ENCODE assay signal across 8 cellular contexts in the genomic region with DNA sequence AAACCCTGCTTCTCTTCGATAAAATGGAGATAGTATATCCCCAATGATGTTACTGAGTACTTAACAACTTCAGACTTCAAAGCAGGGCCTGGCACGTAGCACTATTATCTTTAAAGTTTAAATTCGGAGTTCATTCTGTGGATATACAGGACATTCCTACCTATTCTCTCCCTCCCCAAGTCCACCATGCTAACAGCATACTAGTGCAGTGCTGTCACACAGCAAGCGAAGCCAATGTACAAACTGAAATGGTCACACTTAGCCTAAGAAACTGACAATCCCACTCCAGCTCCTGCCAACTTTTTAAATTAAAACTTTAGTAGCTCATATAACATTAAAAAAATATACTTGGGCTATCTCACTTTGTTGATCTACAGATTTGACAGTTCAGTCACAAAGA. TPM values are rescaled to one million over a fixed set of nuclear protein-coding genes. Genes with fewer than 3 reads are reported as not detected.
A peak's percentile ranks its signal among the peaks of the same experiment; 100 is the strongest.
DNase-seq lines count a peak whose midpoint lies in the region; ATAC-seq and TF ChIP-seq lines count a peak whose summit lies in the region.

No MANE protein-coding gene starts in this region.

- H3K4me2 ChIP-seq in osteoblast (ENCODE audit: insufficient read depth, low read length), result peak overlapping the region; percentile 97

- intact Hi-C loops in CD4-positive, alpha-beta T cell (cut with DNase I, micrococcal nuclease), result loop anchor here (2.0 to 5.0 kb wide), 11 partner anchors 27 to 1400 kb away; a partner anchor contains a TSS

- H3K4me3 Mint-ChIP-seq in CD4-positive, alpha-beta T cell, result peak overlapping the region; percentile 96

- no peak overlapping the region for H3K27ac Mint-ChIP-seq in CD4-positive, alpha-beta T cell

- CTCF ChIA-PET in CD4-positive, alpha-beta T cell (lab: Charles Lee), result interaction anchor here (1.3 to 2.8 kb wide), 5 partner anchors 25 to 139 kb away, joined by 3 to 17 read pairs (median 4); a partner anchor contains a TSS

- H3K4me3 ChIP-seq in LNCaP clone FGC (ENCODE audit: low read depth, low read length), result peak overlapping the region; percentile 76
- peak overlapping the region; percentile 91 for H3K4me3 ChIP-seq in effector memory CD4-positive, alpha-beta T cell (ENCODE audit: insufficient read depth, low read depth, low read length, poor library complexity, severe bottlenecking)
- no peak overlapping the region for H3K4me3 ChIP-seq in osteoblast (ENCODE audit: insufficient read depth, low read length)

- H3K9me3 Mint-ChIP-seq in CD4-positive, alpha-beta T cell, result no peaks in the 10 kb centered on the region

- DNase-seq in CD4-positive, alpha-beta T cell, result no peak
- DNase-seq in LNCaP clone FGC (ENCODE audit: low read depth) (no peak), osteoblast (ENCODE audit: insufficient read length, low spot score, missing footprints) (no peak), T-helper 9 cell (no peak), NCI-H1436 treated with DMSO at 0.1 percent for 48 hours (lab: John Stamatoyannopoulos, UW) (no peak)
- DNase-seq in effector memory CD4-positive, alpha-beta T cell, result no peak
- DNase-seq in activated CD4-positive, CD25-positive, alpha-beta regulatory T cell treated with anti-CD3 and anti-CD28 coated beads, Interleukin-2, amount 50 U/mL, for 72 hours, result no peak

- peak overlapping the region; percentile 82 for H3K27ac ChIP-seq in CD4-positive, alpha-beta T cell (ENCODE audit: low read depth, low read length)
- H3K27ac ChIP-seq in effector memory CD4-positive, alpha-beta T cell (ENCODE audit: insufficient read depth, low read length, poor library complexity, severe bottlenecking), result peak overlapping the region; percentile 89
- H3K27ac ChIP-seq in osteoblast (ENCODE audit: low read depth, low read length), result peak overlapping the region; percentile 90

- ATAC-seq in CD4-positive, alpha-beta T cell (ENCODE audit: poor library complexity), result no peak
- no peak for ATAC-seq in GM18861 (IDR thresholded peaks at IDR 0.05; ENCODE audit: unreplicated experiment)

- POLR2A ChIA-PET in CD4-positive, alpha-beta T cell (lab: Charles Lee), result interaction anchor here (0.6 to 4.4 kb wide), 19 partner anchors 12 to 859 kb away, joined by 3 to 109 read pairs (median 7); a partner anchor contains a TSS

- H3K79me2 ChIP-seq in osteoblast (ENCODE audit: insufficient read depth, low read length), result peaks cover 57% of the 10 kb centered on the region

- no peaks in the 10 kb centered on the region for H3K27me3 ChIP-seq in CD4-positive, alpha-beta T cell (ENCODE audit: control insufficient read depth, insufficient read depth, low read length)
- H3K27me3 ChIP-seq in effector memory CD4-positive, alpha-beta T cell (replicated peaks; ENCODE audit: control insufficient read depth, insufficient read depth, low read length, poor library complexity, severe bottlenecking), result no peaks in the 10 kb centered on the region
- H3K27me3 ChIP-seq in osteoblast (ENCODE audit: insufficient read depth, low read length), result no peaks in the 10 kb centered on the region

- peaks cover 20% of the 10 kb centered on the region for H4K20me1 ChIP-seq in osteoblast (ENCODE audit: insufficient read depth, low read length)

- H3K9me3 ChIP-seq in CD4-positive, alpha-beta T cell (ENCODE audit: control insufficient read depth, low read length), result no peaks in the 10 kb centered on the region
- no peaks in the 10 kb centered on the region for H3K9me3 ChIP-seq in effector memory CD4-positive, alpha-beta T cell (ENCODE audit: control insufficient read depth, low read length)
- H3K9me3 ChIP-seq in osteoblast (ENCODE audit: low read depth, low read length), result no peaks in the 10 kb centered on the region

- H2AFZ ChIP-seq in osteoblast (ENCODE audit: low read length), result peak overlapping the region; percentile 96

- peaks cover 34% of the 10 kb centered on the region for H3K4me1 ChIP-seq in effector memory CD4-positive, alpha-beta T cell (ENCODE audit: control insufficient read depth, insufficient read depth, low read length, poor library complexity, severe bottlenecking)
- peaks cover 35% of the 10 kb centered on the region for H3K4me1 ChIP-seq in osteoblast (ENCODE audit: insufficient read depth, low read length)

- no peak for TF ChIP-seq CTCF in CD4-positive, alpha-beta T cell (IDR thresholded peaks at IDR 0.05)
- TF ChIP-seq CTCF in LNCaP clone FGC (IDR thresholded peaks at IDR 0.05; ENCODE audit: control insufficient read depth, extremely low read depth, insufficient read depth) (no peak), osteoblast (IDR thresholded peaks at IDR 0.05; ENCODE audit: extremely low read depth, low read depth, low read length) (no peak)

- no peaks in the 10 kb centered on the region for H3K27me3 Mint-ChIP-seq in CD4-positive, alpha-beta T cell

- peaks cover 6% of the 10 kb centered on the region for H3K36me3 ChIP-seq in effector memory CD4-positive, alpha-beta T cell (ENCODE audit: control insufficient read depth, insufficient read depth, low read length)
- H3K36me3 ChIP-seq in osteoblast (ENCODE audit: insufficient read depth, low read length), result peaks cover 6% of the 10 kb centered on the region

- H3K4me1 Mint-ChIP-seq in CD4-positive, alpha-beta T cell (ENCODE audit: low read depth), result peaks cover 49% of the 10 kb centered on the region

- peaks cover 49% of the 10 kb centered on the region for H3K36me3 Mint-ChIP-seq in CD4-positive, alpha-beta T cell (ENCODE audit: low read depth)

RNA-seq across cellular contexts. Expression of a gene that starts 1.2 kb away (rescaled TPM):
- 10 to 100 TPM; 66.3 to 67.4 TPM for total RNA-seq in CD4-positive, alpha-beta T cell
- 39.2 and 41.3 TPM in 2 replicates for total RNA-seq in osteoblast

RNA-seq across cellular contexts. Expression of a gene that starts 2.5 kb away (rescaled TPM):
- 100 to 1,000 TPM in 1 of 2 experiments, 10 to 100 TPM in 1; 96.3 to 102 TPM for total RNA-seq in CD4-positive, alpha-beta T cell
- total RNA-seq in osteoblast, result 94.8 and 97.2 TPM in 2 replicates

RNA-seq across cellular contexts. Expression of a gene that starts 53.4 kb away (rescaled TPM):
- 10 to 100 TPM; 32.0 to 32.8 TPM for total RNA-seq in CD4-positive, alpha-beta T cell
- total RNA-seq in osteoblast, result 39.5 and 42.0 TPM in 2 replicates
